Comparison of ENCODE assay signal across 12 cellular contexts in genomic region chr21:17428484-17428869, GRCh38.
DNase-seq lines count a peak whose midpoint lies in the region; ATAC-seq lines count a peak whose summit lies in the region.
"Had no signal": no experiment of that assay in that cellular context is flagged by ENCODE, and none has a peak within 500 bp of the region (broad histone marks: within the 10 kb centered on the region; RNA-seq: fewer than 3 reads in every experiment).

No MANE protein-coding gene starts in this region.

- DNase-seq in COLO829 (ENCODE audit: low spot score) (no peak), HPDE6-E6E7 (ENCODE audit: extremely low spot score) (no peak), SHP77 (lab: John Stamatoyannopoulos, UW) (no peak)
- no peak for DNase-seq in activated CD4-positive, alpha-beta T cell treated with anti-CD3 and anti-CD28 coated beads, Interleukin-2, amount 50 U/mL, for 4 hours
- DNase-seq: activated CD4-positive, alpha-beta T cell treated with anti-CD3 and anti-CD28 coated beads, Interleukin-2, amount 50 U/mL, for 48 hours; left cardiac atrium; MM.1S; NCI-H748 treated with DMSO at 0.1 percent for 48 hours had no signal

- peak; percentile 83 for ATAC-seq in GM18502 (IDR thresholded peaks at IDR 0.05; ENCODE audit: poor library complexity, unreplicated experiment)
- peak; percentile 77 for ATAC-seq in GM21360 (IDR thresholded peaks at IDR 0.05; ENCODE audit: unreplicated experiment)
- ATAC-seq in HG02970 (IDR thresholded peaks at IDR 0.05; ENCODE audit: low FRiP score, unreplicated experiment): peak; percentile 30
- ATAC-seq in HG03571 (IDR thresholded peaks at IDR 0.05; ENCODE audit: unreplicated experiment): peak; percentile 90
- ATAC-seq: left cardiac atrium had no signal

Comparison
In these comparisons a context has a peak if more than half of its experiments do, and no peak if none do; other contexts are left out.
1. ATAC-seq: peak in every context shown above with its lines; median percentile 90 in HG03571; 83 in GM18502; 77 in GM21360; 30 in HG02970.